Comparison of ENCODE assay signal across 12 cellular contexts in genomic region chr11:61693897-61694840, GRCh38. TPM values are rescaled to one million over a fixed set of nuclear protein-coding genes. Genes with fewer than 3 reads are reported as not detected.
DNase-seq lines count a peak whose midpoint lies in the region; ATAC-seq, FAIRE-seq and TF ChIP-seq lines count a peak whose summit lies in the region.
"Had no signal": no experiment of that assay in that cellular context is flagged by ENCODE, and none has a peak within 500 bp of the region (broad histone marks: within the 10 kb centered on the region; RNA-seq: fewer than 3 reads in every experiment).

No MANE protein-coding gene starts in this region.

- H3K9me3 Mint-ChIP-seq in endothelial cell (ENCODE audit: unreplicated experiment) = no peaks in the 10 kb centered on the region
- H3K9me3 Mint-ChIP-seq: CD14-positive monocyte, natural killer cell had no signal

- WGBS in H1 (ENCODE audit: extremely low coverage in 1 of 2, insufficient coverage in 1 of 2, insufficient read length in 1 of 2, insufficient replicate concordance in 2 of 2, low coverage in 1 of 2, low lambda C conversion rate in 2 of 2, missing lambda C conversion rate in 1 of 2), 2 experiments = 76% methylated on average over 17 of the region's 17 CpGs; no CpG with 5 or more reads in 1 of the 2 experiments
- no CpG with 5 or more reads among the region's 17 CpGs for WGBS in neuronal stem cell (ENCODE audit: extremely low coverage in 2 of 2, insufficient read length in 2 of 2, insufficient replicate concordance in 1 of 2), 2 donors

- H4K20me1 ChIP-seq in BLaER1 (no peaks in the 10 kb centered on the region), H1 (replicated peaks in 1 of 2; ENCODE audit: control insufficient read depth in 1 of 2, insufficient read depth in 2 of 2, low read length in 2 of 2) (no peaks in the 10 kb centered on the region)

- H3K36me3 ChIP-seq in BLaER1 = no peaks in the 10 kb centered on the region
- H3K36me3 ChIP-seq in H1 (ENCODE audit: control insufficient read depth in 2 of 4, insufficient read depth in 4 of 4, low read length in 3 of 4) = no peaks in the 10 kb centered on the region
- no peaks in the 10 kb centered on the region for H3K36me3 ChIP-seq in neuronal stem cell (replicated peaks in 1 of 2; ENCODE audit: control insufficient read depth in 2 of 2, insufficient read depth in 2 of 2, low read length in 2 of 2)
- H3K36me3 ChIP-seq: cardiac muscle cell had no signal

- H3K14ac ChIP-seq in H1 (ENCODE audit: insufficient read length) = no peak overlapping the region
- H3K14ac ChIP-seq in neuronal stem cell (ENCODE audit: low read length) = peak overlapping the region; percentile 67

- FAIRE-seq in H1 (lab: Jason Lieb, UNC) = no peak

- no peak for TF ChIP-seq RAD21 in H1 (IDR thresholded peaks at IDR 0.05 in 1 of 2, conservative IDR thresholded peaks at IDR 0.05 in 1 of 2; ENCODE audit: low read depth in 2 of 2, low read length in 2 of 2)

- no peak overlapping the region for H3K18ac ChIP-seq in H1 (ENCODE audit: extremely low read depth, low read length)
- H3K18ac ChIP-seq in neuronal stem cell (ENCODE audit: low read length) = peak overlapping the region; percentile 49

- no peaks in the 10 kb centered on the region for H3K36me3 Mint-ChIP-seq in endothelial cell (ENCODE audit: low read depth, unreplicated experiment)
- H3K36me3 Mint-ChIP-seq: natural killer cell had no signal

- H2BK5ac ChIP-seq in H1 (ENCODE audit: low read depth, low read length) = peak overlapping the region; percentile 54; the same call in 1 of the 2 replicates
- no peak overlapping the region for H2BK5ac ChIP-seq in neuronal stem cell (ENCODE audit: low read length)

- H3K4me1 ChIP-seq in BLaER1 (peaks cover 92% of the 10 kb centered on the region), H1 (replicated peaks in 1 of 4; ENCODE audit: control insufficient read depth in 3 of 4, insufficient read depth in 4 of 4, low read length in 3 of 4) (peaks cover 9 to 40% (median 31%) of the 10 kb centered on the region in 4 experiments), neuronal stem cell (ENCODE audit: control insufficient read depth in 2 of 2, insufficient read depth in 1 of 2, low read depth in 1 of 2, low read length in 2 of 2) (peaks cover 27 to 37% of the 10 kb centered on the region in 2 donors)

- H3K27me3 Mint-ChIP-seq in endothelial cell (ENCODE audit: unreplicated experiment) = peaks cover 2% of the 10 kb centered on the region

- H2BK15ac ChIP-seq in H1 (ENCODE audit: low read length) (peak overlapping the region; percentile 76; the same call in 1 of the 2 replicates), neuronal stem cell (ENCODE audit: low read length) (no peak overlapping the region)

- H3K4me3 ChIP-seq in BLaER1 = no peak overlapping the region
- H3K4me3 ChIP-seq in H1 (ENCODE audit: extremely low read depth in 1 of 4, insufficient read depth in 2 of 4, low read depth in 3 of 4, low read length in 4 of 4) = no peak overlapping the region
- no peak overlapping the region for H3K4me3 ChIP-seq in neuronal stem cell (ENCODE audit: low read length in 2 of 2)
- H3K4me3 ChIP-seq: cardiac muscle cell had no signal

- H4K91ac ChIP-seq in H1 (replicated peaks; ENCODE audit: insufficient read length, low read length) (no peak overlapping the region), neuronal stem cell (ENCODE audit: low read depth, low read length, poor library complexity) (no peak overlapping the region)

- H2BK12ac ChIP-seq in H1 (ENCODE audit: low read depth, low read length) (peak overlapping the region; percentile 86; the same call in 1 of the 2 replicates), neuronal stem cell (ENCODE audit: low read length) (no peak overlapping the region)

- H3K27me3 ChIP-seq in BLaER1 (no peaks in the 10 kb centered on the region), H1 (replicated peaks in 1 of 4; ENCODE audit: control insufficient read depth in 3 of 4, extremely low read depth in 1 of 4, insufficient read depth in 3 of 4, low read length in 3 of 4) (peaks cover 0 to 3% (median 1%) of the 10 kb centered on the region in 4 experiments; a peak in 1 of 7 replicates), neuronal stem cell (ENCODE audit: control insufficient read depth in 3 of 3, insufficient read depth in 3 of 3, low read depth in 1 of 3, low read length in 3 of 3) (no peaks in the 10 kb centered on the region)
- H3K27me3 ChIP-seq: cardiac muscle cell had no signal

- no peak overlapping the region for H3K4ac ChIP-seq in H1 (replicated peaks; ENCODE audit: insufficient read length, low read depth, low read length)
- H3K4ac ChIP-seq in neuronal stem cell (ENCODE audit: low read length) = no peak overlapping the region

- H3K9me3 ChIP-seq in BLaER1 (no peaks in the 10 kb centered on the region), H1 (ENCODE audit: insufficient read depth in 2 of 2, low read depth in 1 of 2, low read length in 1 of 2) (no peaks in the 10 kb centered on the region), neuronal stem cell (replicated peaks in 1 of 2; ENCODE audit: control insufficient read depth in 2 of 2, insufficient read depth in 1 of 2, low read depth in 1 of 2, low read length in 2 of 2) (no peaks in the 10 kb centered on the region)

- H4K5ac ChIP-seq in H1 (ENCODE audit: insufficient read length, low read depth, low read length) = no peak overlapping the region

- H2AFZ ChIP-seq in H1 (ENCODE audit: low read length) (no peak overlapping the region), neuronal stem cell (ENCODE audit: low read length) (peak overlapping the region; percentile 37)

- peak overlapping the region; percentile 61; the same call in 1 of the 2 replicates for H2BK20ac ChIP-seq in H1 (ENCODE audit: low read length)

- no peak overlapping the region for H3K4me3 Mint-ChIP-seq in endothelial cell (ENCODE audit: unreplicated experiment)
- H3K4me3 Mint-ChIP-seq: CD14-positive monocyte, natural killer cell had no signal

- ATAC-seq in GM18870 (IDR thresholded peaks at IDR 0.05; ENCODE audit: unreplicated experiment) = no peak
- no peak for ATAC-seq in GM21367 (IDR thresholded peaks at IDR 0.05; ENCODE audit: unreplicated experiment)
- ATAC-seq: natural killer cell had no signal

- H3K27ac ChIP-seq in BLaER1 (peak overlapping the region; percentile 85), H1 (ENCODE audit: low read depth, low read length) (no peak overlapping the region), neuronal stem cell (replicated peaks; ENCODE audit: low read length) (no peak overlapping the region)
- H3K27ac ChIP-seq: cardiac muscle cell had no signal

- CTCF ChIA-PET in H1 (lab: Charles Lee; ENCODE audit: partially characterized antibody) = interaction anchor here (0.7 to 5.1 kb wide), 21 partner anchors 11 to 248 kb away, joined by 3 to 46 read pairs (median 4); partner anchors contain the start of gene DAGLA

- H3K79me1 ChIP-seq in H1 (ENCODE audit: low read depth, low read length) = no peaks in the 10 kb centered on the region
- no peaks in the 10 kb centered on the region for H3K79me1 ChIP-seq in neuronal stem cell (ENCODE audit: low read depth, low read length)

- no peak for TF ChIP-seq EP300 in H1 (IDR thresholded peaks at IDR 0.05; ENCODE audit: borderline replicate concordance in 1 of 2, low read depth in 2 of 2, low read length in 2 of 2)

- TF ChIP-seq CTCF in H1 (IDR thresholded peaks at IDR 0.05; ENCODE audit: control extremely low read depth in 1 of 3, insufficient read depth in 1 of 3, low read depth in 1 of 3, low read length in 3 of 3) (no peak), endothelial cell (IDR thresholded peaks at IDR 0.05; ENCODE audit: unreplicated experiment) (no peak)

- H3K79me2 ChIP-seq in H1 (ENCODE audit: control insufficient read depth in 1 of 2, insufficient read depth in 2 of 2, low read length in 2 of 2) = no peaks in the 10 kb centered on the region

- no peak overlapping the region for H4K8ac ChIP-seq in H1 (ENCODE audit: extremely low read depth, insufficient read depth, low read length)
- H4K8ac ChIP-seq in neuronal stem cell (ENCODE audit: low read depth, low read length) = no peak overlapping the region

- H3K27ac Mint-ChIP-seq in endothelial cell (ENCODE audit: unreplicated experiment) = no peak overlapping the region

- H2BK120ac ChIP-seq in H1 (replicated peaks; ENCODE audit: low read depth, low read length) (no peak overlapping the region), neuronal stem cell (ENCODE audit: low read depth, low read length) (peak overlapping the region; percentile 9)

- H3K4me2 ChIP-seq in BLaER1 (peak overlapping the region; percentile 95), H1 (ENCODE audit: insufficient read depth in 1 of 2, low read depth in 2 of 2, low read length in 2 of 2) (no peak overlapping the region), neuronal stem cell (ENCODE audit: insufficient read depth, low read length, poor library complexity, severe bottlenecking) (no peak overlapping the region)

- peaks cover 24% of the 10 kb centered on the region for H3K4me1 Mint-ChIP-seq in endothelial cell (ENCODE audit: unreplicated experiment)

- TF ChIP-seq POLR2A in H1 (IDR thresholded peaks at IDR 0.05; ENCODE audit: control extremely low read depth in 1 of 2, low read depth in 2 of 2, low read length in 2 of 2) = no peak

- no peak overlapping the region for H2AK5ac ChIP-seq in H1 (ENCODE audit: low read depth, low read length)
- H2AK5ac ChIP-seq in neuronal stem cell (ENCODE audit: low read depth, low read length) = no peak overlapping the region

- POLR2A ChIA-PET in H1 (lab: Charles Lee; ENCODE audit: partially characterized antibody) = interaction anchor here (0.8 to 1.7 kb wide), 8 partner anchors 10 to 121 kb away, joined by 3 to 7 read pairs (median 4); partner anchors contain the start of genes FEN1 and TMEM258

- no peak overlapping the region for H3K56ac ChIP-seq in H1 (replicated peaks; ENCODE audit: insufficient read length, low read depth, low read length)

- no peak overlapping the region for H3K23ac ChIP-seq in H1 (ENCODE audit: insufficient read length)
- peak overlapping the region; percentile 61 for H3K23ac ChIP-seq in neuronal stem cell (ENCODE audit: low read depth, low read length, poor library complexity)

- DNase-seq in NCI-H187 treated with DMSO at 0.1 percent for 48 hours (lab: John Stamatoyannopoulos, UW) (peak; percentile 46), H1 (ENCODE audit: low read depth in 1 of 2, low spot score in 2 of 2) (no peak), neuronal stem cell (ENCODE audit: low spot score) (no peak), germinal center (ENCODE audit: low spot score) (no peak), endothelial cell (ENCODE audit: low spot score) (no peak)
- DNase-seq: Kasumi-1, natural killer cell had no signal

- no peaks in the 10 kb centered on the region for H3K23me2 ChIP-seq in H1 (ENCODE audit: low read depth, low read length)

- H3K9ac ChIP-seq in BLaER1 = peak overlapping the region; percentile 73
- H3K9ac ChIP-seq in H1 (replicated peaks in 1 of 4; ENCODE audit: extremely low read depth in 1 of 4, low read depth in 3 of 4, low read length in 3 of 4) = no peak overlapping the region
- no peak overlapping the region for H3K9ac ChIP-seq in neuronal stem cell (ENCODE audit: low read depth, low read length, poor library complexity)

RNA-seq across cellular contexts. Expression of gene DAGLA, which starts 14.0 kb away (rescaled TPM):
- 6.4 and 6.6 TPM in 2 replicates for total RNA-seq in H1 (2021; fragmentation: NEBNext Ultra II Directional; extraction: Animal tissue kit (Norgen Biotek cat#: 25700))
- 3.6 and 5.3 TPM in 2 replicates for polyA plus RNA-seq in H1 (2011; rRNA removed)
- 2.8 TPM for polyA plus RNA-seq in H1 (2011; cell fraction: cytosol; rRNA removed)
- 10.3 TPM for polyA plus RNA-seq in H1 (2011; cell fraction: nucleus; rRNA removed)
- 3.3 to 5.4 TPM (median 4.5 TPM) in 4 replicates for polyA plus RNA-seq in H1 (2012, experiment 1 of 2)
- 3.2 TPM for polyA plus RNA-seq in H1 (2012, experiment 2 of 2)
- polyA plus RNA-seq in H1 (2013, experiment 1 of 2) = 4.8 TPM
- polyA plus RNA-seq in H1 (2013, experiment 2 of 2) = 5.2 TPM
- polyA minus RNA-seq in H1 (2011; rRNA and poly(A)+ RNA removed) = 4.6 and 5.2 TPM in 2 replicates
- 3.5 TPM for polyA minus RNA-seq in H1 (2011; cell fraction: cytosol; rRNA and poly(A)+ RNA removed)
- 8.3 TPM for polyA minus RNA-seq in H1 (2011; cell fraction: nucleus; rRNA and poly(A)+ RNA removed)
- 3.7 TPM for polyA plus RNA-seq in neuronal stem cell (2013, experiment 1 of 2)
- 3.5 TPM for polyA plus RNA-seq in neuronal stem cell (2013, experiment 2 of 2)
- 3.2 TPM for total RNA-seq in endothelial cell (ENCODE audit: unreplicated experiment)

RNA-seq across cellular contexts. Expression of gene MYRF, which starts 58.3 kb away (rescaled TPM):
- 6.0 TPM in 2 replicates for total RNA-seq in H1 (2021; fragmentation: NEBNext Ultra II Directional; extraction: Animal tissue kit (Norgen Biotek cat#: 25700))
- 6.1 and 7.6 TPM in 2 replicates for polyA plus RNA-seq in H1 (2011; rRNA removed)
- 4.4 TPM for polyA plus RNA-seq in H1 (2011; cell fraction: cytosol; rRNA removed)
- polyA plus RNA-seq in H1 (2011; cell fraction: nucleus; rRNA removed) = 37.7 TPM
- 3.9 to 7.2 TPM (median 6.2 TPM) in 4 replicates for polyA plus RNA-seq in H1 (2012, experiment 1 of 2)
- polyA plus RNA-seq in H1 (2012, experiment 2 of 2) = 3.1 TPM
- 5.1 TPM for polyA plus RNA-seq in H1 (2013, experiment 1 of 2)
- polyA plus RNA-seq in H1 (2013, experiment 2 of 2) = 4.7 TPM
- polyA minus RNA-seq in H1 (2011; rRNA and poly(A)+ RNA removed) = 3.0 and 4.7 TPM in 2 replicates
- polyA minus RNA-seq in H1 (2011; cell fraction: cytosol; rRNA and poly(A)+ RNA removed) = 3.7 TPM
- 9.6 TPM for polyA minus RNA-seq in H1 (2011; cell fraction: nucleus; rRNA and poly(A)+ RNA removed)
- 5.7 TPM for polyA plus RNA-seq in neuronal stem cell (2013, experiment 1 of 2)
- polyA plus RNA-seq in neuronal stem cell (2013, experiment 2 of 2) = 6.0 TPM
- 1.5 TPM for total RNA-seq in endothelial cell (ENCODE audit: unreplicated experiment)
